27 cellular contexts compared by ENCODE assay signal in the genomic region with DNA sequence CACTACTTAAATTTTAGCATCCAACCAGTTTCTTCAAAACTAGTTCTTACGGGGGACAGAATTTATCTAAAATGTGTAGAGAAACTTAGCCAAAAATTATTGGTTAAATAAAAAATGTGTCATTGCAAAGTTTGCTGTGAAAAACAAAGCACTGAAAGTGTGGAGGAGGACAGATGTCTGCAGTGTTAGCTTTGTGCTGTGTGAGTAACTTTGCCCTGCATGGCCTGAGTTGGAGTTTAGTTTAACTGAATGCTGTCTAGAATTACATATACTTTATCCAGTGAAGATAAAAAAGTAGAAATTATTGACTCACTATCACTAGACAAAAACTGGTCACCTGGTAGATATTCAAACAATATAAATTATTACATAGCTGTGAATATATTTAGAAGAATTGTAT.
"Had no signal": no experiment of that assay in that cellular context is flagged by ENCODE, and none has a peak within 500 bp of the region (broad histone marks: within the 10 kb centered on the region; RNA-seq: fewer than 3 reads in every experiment).

No MANE protein-coding gene starts in this region.

- H3K4me1 ChIP-seq: colonic mucosa, esophagus muscularis mucosa, esophagus squamous epithelium, foreskin keratinocyte, gastrocnemius medialis, gastroesophageal sphincter, heart left ventricle, heart right ventricle had no signal

- H3K36me3 ChIP-seq: colonic mucosa, esophagus muscularis mucosa, esophagus squamous epithelium, gastrocnemius medialis, gastroesophageal sphincter, heart left ventricle, heart right ventricle had no signal

- H3K9me3 Mint-ChIP-seq: endodermal cell had no signal

- H3K27me3 ChIP-seq: colonic mucosa, dorsolateral prefrontal cortex, esophagus muscularis mucosa, esophagus squamous epithelium, foreskin keratinocyte, gastrocnemius medialis, gastroesophageal sphincter, heart left ventricle, heart right ventricle had no signal

- H3K27me3 Mint-ChIP-seq: dendritic cell treated with granulocyte-macrophage colony-stimulating factor and Interleukin-4, amounts not matched to agents 40 ng/mL and 50 ng/mL, for 4 days; effector memory CD8-positive, alpha-beta T cell had no signal

- ATAC-seq: effector memory CD8-positive, alpha-beta T cell; esophagus mucosa; gastrocnemius medialis; gastroesophageal sphincter; heart left ventricle; heart right ventricle had no signal

- H3K4me3 Mint-ChIP-seq: dendritic cell treated with granulocyte-macrophage colony-stimulating factor and Interleukin-4, amounts not matched to agents 40 ng/mL and 50 ng/mL, for 4 days; effector memory CD8-positive, alpha-beta T cell; endodermal cell had no signal

- DNase-seq: colonic mucosa; cortex of kidney; dermis blood vessel endothelial cell; dorsolateral prefrontal cortex; effector CD4-positive, alpha-beta T cell; effector CD8-positive, alpha-beta T cell; effector memory CD4-positive, alpha-beta T cell; effector memory CD8-positive, alpha-beta T cell; esophagus squamous epithelium; foreskin fibroblast; foreskin melanocyte; gastrocnemius medialis; glutamatergic neuron; heart left ventricle; heart right ventricle had no signal

- H3K9me3 ChIP-seq: colonic mucosa, esophagus squamous epithelium, gastrocnemius medialis had no signal

- H3K27ac Mint-ChIP-seq: dendritic cell treated with granulocyte-macrophage colony-stimulating factor and Interleukin-4, amounts not matched to agents 40 ng/mL and 50 ng/mL, for 4 days; effector memory CD8-positive, alpha-beta T cell; endodermal cell had no signal

- H3K27ac ChIP-seq: colonic mucosa, coronary artery, dorsolateral prefrontal cortex, epithelial cell of prostate, esophagus muscularis mucosa, esophagus squamous epithelium, foreskin keratinocyte, gastrocnemius medialis, gastroesophageal sphincter, heart left ventricle, heart right ventricle had no signal

- H3K4me1 Mint-ChIP-seq: endodermal cell had no signal

- H3K4me3 ChIP-seq: colonic mucosa, coronary artery, dorsolateral prefrontal cortex, esophagus muscularis mucosa, esophagus squamous epithelium, gastrocnemius medialis, gastroesophageal sphincter, heart left ventricle, heart right ventricle had no signal

- FAIRE-seq: colon, endometrium, endothelial cell of umbilical vein, frontal cortex had no signal
